ENCODE assay signal across 27 cellular contexts in genomic region chr10:127532193-127532592, GRCh38. TPM values are rescaled to one million over a fixed set of nuclear protein-coding genes. Genes with fewer than 3 reads are reported as not detected.
"Had no signal": no experiment of that assay in that cellular context is flagged by ENCODE, and none has a peak within 500 bp of the region (broad histone marks: within the 10 kb centered on the region; RNA-seq: fewer than 3 reads in every experiment).

No MANE protein-coding gene starts in this region.

- H3K9me3 ChIP-seq: stomach, suprapubic skin, testis, thoracic aorta, thyroid gland, tibial artery, tibial nerve, transverse colon, upper lobe of left lung, upper lobe of right lung, uterus, vagina had no signal

- H3K27ac ChIP-seq: stomach, suprapubic skin, testis, thoracic aorta, thyroid gland, tibial artery, tibial nerve, transverse colon, upper lobe of left lung, upper lobe of right lung, uterus, vagina had no signal

- H3K36me3 ChIP-seq: stomach, suprapubic skin, thoracic aorta, thyroid gland, tibial artery, tibial nerve, transverse colon, upper lobe of left lung, upper lobe of right lung, uterus, vagina had no signal

- H3K4me1 ChIP-seq: stomach, suprapubic skin, testis, thyroid gland, tibial artery, tibial nerve, transverse colon, upper lobe of left lung, upper lobe of right lung, uterus, vagina had no signal

- H3K4me3 ChIP-seq: stomach, suprapubic skin, testis, thoracic aorta, thyroid gland, tibial artery, tibial nerve, transverse colon, upper lobe of left lung, upper lobe of right lung, uterus, vagina had no signal

- ATAC-seq: stimulated activated effector memory CD8-positive, alpha-beta T cell treated with anti-CD3 and anti-CD28 coated beads, Interleukin-12 subunit alpha, Interleukin-12 subunit beta, amount 100 ng/mL, for 72 hours; stimulated activated memory B cell treated with anti-CD40 and anti-IgM and Interleukin-4, amounts not matched to agents 10 μg/mL and 1 μg/mL and 100 μg/mL, for 72 hours; stimulated activated naive B cell treated with anti-CD40 and anti-IgM and Interleukin-4, amounts not matched to agents 10 μg/mL and 1 μg/mL and 100 μg/mL, for 72 hours; stimulated activated naive CD8-positive, alpha-beta T cell treated with anti-CD3 and anti-CD28 coated beads, Interleukin-15, amount 100 ng/mL, for 72 hours; stimulated activated naive CD8-positive, alpha-beta T cell treated with anti-CD3 and anti-CD28 coated beads, Interleukin-15, Interleukin-2, amounts not matched to agents 100 U/mL and 50 U/mL, for 24 hours; upper lobe of right lung had no signal

- H3K27me3 ChIP-seq: suprapubic skin, testis, thyroid gland, tibial nerve, transverse colon, upper lobe of left lung, upper lobe of right lung, uterus, vagina had no signal

- DNase-seq: stimulated activated CD4-positive, alpha-beta T cell treated with anti-CD3 and anti-CD28 coated beads, Interleukin-2, amount 100 ng/mL, for 48 hours; stimulated activated CD4-positive, alpha-beta T cell treated with anti-CD3 and anti-CD28 coated beads, Interleukin-4, amount 100 ng/mL, for 1 hour; stimulated activated CD4-positive, alpha-beta T cell treated with anti-CD3 and anti-CD28 coated beads, Interleukin-4, amount 100 ng/mL, for 24 hours; stimulated activated CD4-positive, alpha-beta T cell treated with anti-CD3 and anti-CD28 coated beads, Interleukin-4, amount 100 ng/mL, for 4 hours; stimulated activated CD8-positive, alpha-beta memory T cell treated with anti-CD3 and anti-CD28 coated beads, Interleukin-4, amount 100 ng/mL, for 48 hours; stimulated activated naive B cell treated with anti-CD40 and anti-IgM and Interleukin-4, amounts not matched to agents 10 μg/mL and 1 μg/mL and 100 μg/mL, for 72 hours; stimulated activated naive CD4-positive, alpha-beta T cell; stimulated activated naive CD4-positive, alpha-beta T cell treated with Interleukin-2 at 50 U/mL for 16 hours; stimulated activated naive CD8-positive, alpha-beta T cell treated with anti-CD3 and anti-CD28 coated beads, Interleukin-15, amount 100 ng/mL, for 72 hours; stimulated activated naive CD8-positive, alpha-beta T cell treated with anti-CD3 and anti-CD28 coated beads, Interleukin-15, Interleukin-2, amounts not matched to agents 100 U/mL and 50 U/mL, for 24 hours; stomach; testis; thyroid gland; tibial artery; transverse colon; trophoblast cell; upper lobe of right lung; uterus had no signal

RNA-seq across cellular contexts. Expression of gene NPS, which starts 16.9 kb away (rescaled TPM):
- polyA plus RNA-seq: stomach, thymus, urinary bladder had no signal
